1 cellular context compared by ENCODE assay signal in genomic region chr4:139555073-139555704, GRCh38.
A peak's percentile ranks its signal among the peaks of the same experiment; 100 is the strongest.
TF ChIP-seq lines count a peak whose summit lies in the region.

No MANE protein-coding gene starts in this region.

TF ChIP-seq in K562, 482 proteins besides CTCF, POLR2A, EP300 and RAD21 (continued from another document):
- TF ChIP-seq, protein P1, sequence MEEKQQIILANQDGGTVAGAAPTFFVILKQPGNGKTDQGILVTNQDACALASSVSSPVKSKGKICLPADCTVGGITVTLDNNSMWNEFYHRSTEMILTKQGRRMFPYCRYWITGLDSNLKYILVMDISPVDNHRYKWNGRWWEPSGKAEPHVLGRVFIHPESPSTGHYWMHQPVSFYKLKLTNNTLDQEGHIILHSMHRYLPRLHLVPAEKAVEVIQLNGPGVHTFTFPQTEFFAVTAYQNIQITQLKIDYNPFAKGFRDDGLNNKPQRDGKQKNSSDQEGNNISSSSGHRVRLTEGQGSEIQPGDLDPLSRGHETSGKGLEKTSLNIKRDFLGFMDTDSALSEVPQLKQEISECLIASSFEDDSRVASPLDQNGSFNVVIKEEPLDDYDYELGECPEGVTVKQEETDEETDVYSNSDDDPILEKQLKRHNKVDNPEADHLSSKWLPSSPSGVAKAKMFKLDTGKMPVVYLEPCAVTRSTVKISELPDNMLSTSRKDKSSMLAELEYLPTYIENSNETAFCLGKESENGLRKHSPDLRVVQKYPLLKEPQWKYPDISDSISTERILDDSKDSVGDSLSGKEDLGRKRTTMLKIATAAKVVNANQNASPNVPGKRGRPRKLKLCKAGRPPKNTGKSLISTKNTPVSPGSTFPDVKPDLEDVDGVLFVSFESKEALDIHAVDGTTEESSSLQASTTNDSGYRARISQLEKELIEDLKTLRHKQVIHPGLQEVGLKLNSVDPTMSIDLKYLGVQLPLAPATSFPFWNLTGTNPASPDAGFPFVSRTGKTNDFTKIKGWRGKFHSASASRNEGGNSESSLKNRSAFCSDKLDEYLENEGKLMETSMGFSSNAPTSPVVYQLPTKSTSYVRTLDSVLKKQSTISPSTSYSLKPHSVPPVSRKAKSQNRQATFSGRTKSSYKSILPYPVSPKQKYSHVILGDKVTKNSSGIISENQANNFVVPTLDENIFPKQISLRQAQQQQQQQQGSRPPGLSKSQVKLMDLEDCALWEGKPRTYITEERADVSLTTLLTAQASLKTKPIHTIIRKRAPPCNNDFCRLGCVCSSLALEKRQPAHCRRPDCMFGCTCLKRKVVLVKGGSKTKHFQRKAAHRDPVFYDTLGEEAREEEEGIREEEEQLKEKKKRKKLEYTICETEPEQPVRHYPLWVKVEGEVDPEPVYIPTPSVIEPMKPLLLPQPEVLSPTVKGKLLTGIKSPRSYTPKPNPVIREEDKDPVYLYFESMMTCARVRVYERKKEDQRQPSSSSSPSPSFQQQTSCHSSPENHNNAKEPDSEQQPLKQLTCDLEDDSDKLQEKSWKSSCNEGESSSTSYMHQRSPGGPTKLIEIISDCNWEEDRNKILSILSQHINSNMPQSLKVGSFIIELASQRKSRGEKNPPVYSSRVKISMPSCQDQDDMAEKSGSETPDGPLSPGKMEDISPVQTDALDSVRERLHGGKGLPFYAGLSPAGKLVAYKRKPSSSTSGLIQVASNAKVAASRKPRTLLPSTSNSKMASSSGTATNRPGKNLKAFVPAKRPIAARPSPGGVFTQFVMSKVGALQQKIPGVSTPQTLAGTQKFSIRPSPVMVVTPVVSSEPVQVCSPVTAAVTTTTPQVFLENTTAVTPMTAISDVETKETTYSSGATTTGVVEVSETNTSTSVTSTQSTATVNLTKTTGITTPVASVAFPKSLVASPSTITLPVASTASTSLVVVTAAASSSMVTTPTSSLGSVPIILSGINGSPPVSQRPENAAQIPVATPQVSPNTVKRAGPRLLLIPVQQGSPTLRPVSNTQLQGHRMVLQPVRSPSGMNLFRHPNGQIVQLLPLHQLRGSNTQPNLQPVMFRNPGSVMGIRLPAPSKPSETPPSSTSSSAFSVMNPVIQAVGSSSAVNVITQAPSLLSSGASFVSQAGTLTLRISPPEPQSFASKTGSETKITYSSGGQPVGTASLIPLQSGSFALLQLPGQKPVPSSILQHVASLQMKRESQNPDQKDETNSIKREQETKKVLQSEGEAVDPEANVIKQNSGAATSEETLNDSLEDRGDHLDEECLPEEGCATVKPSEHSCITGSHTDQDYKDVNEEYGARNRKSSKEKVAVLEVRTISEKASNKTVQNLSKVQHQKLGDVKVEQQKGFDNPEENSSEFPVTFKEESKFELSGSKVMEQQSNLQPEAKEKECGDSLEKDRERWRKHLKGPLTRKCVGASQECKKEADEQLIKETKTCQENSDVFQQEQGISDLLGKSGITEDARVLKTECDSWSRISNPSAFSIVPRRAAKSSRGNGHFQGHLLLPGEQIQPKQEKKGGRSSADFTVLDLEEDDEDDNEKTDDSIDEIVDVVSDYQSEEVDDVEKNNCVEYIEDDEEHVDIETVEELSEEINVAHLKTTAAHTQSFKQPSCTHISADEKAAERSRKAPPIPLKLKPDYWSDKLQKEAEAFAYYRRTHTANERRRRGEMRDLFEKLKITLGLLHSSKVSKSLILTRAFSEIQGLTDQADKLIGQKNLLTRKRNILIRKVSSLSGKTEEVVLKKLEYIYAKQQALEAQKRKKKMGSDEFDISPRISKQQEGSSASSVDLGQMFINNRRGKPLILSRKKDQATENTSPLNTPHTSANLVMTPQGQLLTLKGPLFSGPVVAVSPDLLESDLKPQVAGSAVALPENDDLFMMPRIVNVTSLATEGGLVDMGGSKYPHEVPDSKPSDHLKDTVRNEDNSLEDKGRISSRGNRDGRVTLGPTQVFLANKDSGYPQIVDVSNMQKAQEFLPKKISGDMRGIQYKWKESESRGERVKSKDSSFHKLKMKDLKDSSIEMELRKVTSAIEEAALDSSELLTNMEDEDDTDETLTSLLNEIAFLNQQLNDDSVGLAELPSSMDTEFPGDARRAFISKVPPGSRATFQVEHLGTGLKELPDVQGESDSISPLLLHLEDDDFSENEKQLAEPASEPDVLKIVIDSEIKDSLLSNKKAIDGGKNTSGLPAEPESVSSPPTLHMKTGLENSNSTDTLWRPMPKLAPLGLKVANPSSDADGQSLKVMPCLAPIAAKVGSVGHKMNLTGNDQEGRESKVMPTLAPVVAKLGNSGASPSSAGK (IDR thresholded peaks at IDR 0.05) = peak; percentile 77
- peak; percentile 46; the same call in 1 of the 2 replicates for TF ChIP-seq ZNF384 (IDR thresholded peaks at IDR 0.05; ENCODE audit: low read depth, low read length)
- 0 out of 2 replicates have a peak, but pooled peaks have one; percentile 35 for TF ChIP-seq ATF2 (CRISPR knock-in tag; IDR thresholded peaks at IDR 0.05)
- TF ChIP-seq PHF8 (IDR thresholded peaks at IDR 0.05; ENCODE audit: borderline replicate concordance, low read length) = no peak
- peak; percentile 9 for TF ChIP-seq MEIS2 (IDR thresholded peaks at IDR 0.05; ENCODE audit: partially characterized antibody)
- TF ChIP-seq SMAD1 (IDR thresholded peaks at IDR 0.05; ENCODE audit: low read depth, low read length, partially characterized antibody) = no peak
- 0 out of 2 replicates have a peak, but pooled peaks have one; percentile 78 for TF ChIP-seq PHF21A (IDR thresholded peaks at IDR 0.05; ENCODE audit: borderline replicate concordance, low read depth)
- TF ChIP-seq POLR3A (IDR thresholded peaks at IDR 0.05; ENCODE audit: borderline replicate concordance, extremely low read depth, insufficient read depth, insufficient read length) = no peak
- TF ChIP-seq SRSF7 (optimal IDR thresholded peaks at IDR 0.05; ENCODE audit: low read depth, low read length) = no peak
- TF ChIP-seq ELK3 (CRISPR knock-in tag; IDR thresholded peaks at IDR 0.05) = no peak
- no peak for TF ChIP-seq CBX1 (IDR thresholded peaks at IDR 0.05; ENCODE audit: low read depth)
- TF ChIP-seq CREM (IDR thresholded peaks at IDR 0.05; ENCODE audit: low read depth) = peak; percentile 63
- 0 out of 2 replicates have a peak, but pooled peaks have one; percentile 53 for TF ChIP-seq LCOR (CRISPR knock-in tag; IDR thresholded peaks at IDR 0.05)
- TF ChIP-seq ZBED1 (IDR thresholded peaks at IDR 0.05) = no peak
